ENCODE assay signal across 12 cellular contexts in the genomic region with DNA sequence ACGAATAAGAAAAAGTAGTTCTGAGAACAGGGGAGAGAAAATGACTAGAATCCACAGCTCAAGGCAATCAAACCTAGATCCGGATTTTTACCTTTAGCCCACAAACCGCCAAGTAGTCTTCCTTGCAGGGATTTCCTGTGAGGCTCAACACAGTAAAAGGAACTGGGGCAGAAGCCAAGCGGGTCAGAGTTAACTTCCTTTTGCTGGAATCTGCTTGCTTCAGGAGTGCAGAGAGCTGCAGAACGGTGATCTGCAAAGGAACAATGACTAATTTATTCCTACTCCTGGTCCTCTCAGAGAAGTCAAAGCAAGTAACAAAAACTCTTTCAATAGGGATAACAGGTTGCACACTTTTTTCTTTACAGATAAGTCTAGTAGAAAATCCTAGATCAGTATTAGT. TPM values are rescaled to one million over a fixed set of nuclear protein-coding genes. Genes with fewer than 3 reads are reported as not detected.
DNase-seq lines count a peak whose midpoint lies in the region; ATAC-seq lines count a peak whose summit lies in the region.
"Had no signal": no experiment of that assay in that cellular context is flagged by ENCODE, and none has a peak within 500 bp of the region (broad histone marks: within the 10 kb centered on the region; RNA-seq: fewer than 3 reads in every experiment).

No MANE protein-coding gene starts in this region.

- no peaks in the 10 kb centered on the region for H3K27me3 ChIP-seq in right cardiac atrium (ENCODE audit: control insufficient read depth, insufficient read depth)

- no peak overlapping the region for H3K4me3 Mint-ChIP-seq in activated CD4-positive, alpha-beta T cell treated with anti-CD3 and anti-CD28 coated beads, Interleukin-2, amount 10 ng/mL, durations not matched to agents 24 days and 14 days

- no peaks in the 10 kb centered on the region for H3K9me3 Mint-ChIP-seq in activated CD4-positive, alpha-beta T cell treated with anti-CD3 and anti-CD28 coated beads, Interleukin-2, amount 10 ng/mL, durations not matched to agents 24 days and 14 days

- no peaks in the 10 kb centered on the region for H3K4me1 ChIP-seq in right cardiac atrium (ENCODE audit: control insufficient read depth, insufficient read depth, low read length)
- H3K4me1 ChIP-seq: prostate gland had no signal

- H3K36me3 Mint-ChIP-seq in activated CD4-positive, alpha-beta T cell treated with anti-CD3 and anti-CD28 coated beads, Interleukin-2, amount 10 ng/mL, durations not matched to agents 24 days and 14 days (ENCODE audit: low read depth) = peaks cover 83% of the 10 kb centered on the region

- 47% methylated on average over 5 of the region's 5 CpGs for whole genome bisulfite sequencing in right cardiac atrium

- peak overlapping the region; percentile 40 for H3K27ac Mint-ChIP-seq in activated CD4-positive, alpha-beta T cell treated with anti-CD3 and anti-CD28 coated beads, Interleukin-2, amount 10 ng/mL, durations not matched to agents 24 days and 14 days

- ATAC-seq in right cardiac atrium (peak; percentile 81 to 94), GM19455 (IDR thresholded peaks at IDR 0.05; ENCODE audit: unreplicated experiment) (no peak), GM21717 (IDR thresholded peaks at IDR 0.05; ENCODE audit: unreplicated experiment) (no peak)

- H3K4me3 ChIP-seq in right cardiac atrium (ENCODE audit: low read length) = no peak overlapping the region
- H3K4me3 ChIP-seq: prostate gland had no signal

- DNase-seq in activated CD4-positive, alpha-beta T cell treated with anti-CD3 and anti-CD28 coated beads, Interleukin-2, amount 10 ng/mL, durations not matched to agents 24 days and 14 days = no peak
- no peak for DNase-seq in activated CD4-positive, alpha-beta T cell treated with anti-CD3 and anti-CD28 coated beads for 1 hour
- DNase-seq in right cardiac atrium (peak; percentile 68 to 75 (median 69)), superior temporal gyrus (ENCODE audit: extremely low spot score) (peak; percentile 18), NCI-H345 (lab: John Stamatoyannopoulos, UW) (no peak)
- DNase-seq: H7, NCI-H2107, SK-N-SH had no signal

- H3K4me1 Mint-ChIP-seq in activated CD4-positive, alpha-beta T cell treated with anti-CD3 and anti-CD28 coated beads, Interleukin-2, amount 10 ng/mL, durations not matched to agents 24 days and 14 days = peaks cover 8% of the 10 kb centered on the region

- no peaks in the 10 kb centered on the region for H3K9me3 ChIP-seq in right cardiac atrium (ENCODE audit: control insufficient read depth, low read length)
- H3K9me3 ChIP-seq: prostate gland, SK-N-SH had no signal

- H3K27me3 Mint-ChIP-seq in activated CD4-positive, alpha-beta T cell treated with anti-CD3 and anti-CD28 coated beads, Interleukin-2, amount 10 ng/mL, durations not matched to agents 24 days and 14 days = no peaks in the 10 kb centered on the region

- peak overlapping the region; percentile 51 for H3K27ac ChIP-seq in angular gyrus (ENCODE audit: low read depth, low read length)
- no peak overlapping the region for H3K27ac ChIP-seq in right cardiac atrium (ENCODE audit: low read length)
- H3K27ac ChIP-seq: prostate gland had no signal

- intact Hi-C loops in activated CD4-positive, alpha-beta T cell treated with anti-CD3 and anti-CD28 coated beads, Interleukin-2, amount 10 ng/mL, durations not matched to agents 24 days and 14 days (cut with micrococcal nuclease) = loop anchor here (5.0 kb wide), 1 partner anchor 34 kb away; no protein-coding TSS in a partner anchor
- intact Hi-C loops in right cardiac atrium (cut with DNase I) = loop anchor here in 1 of 4 donors (10.0 kb wide), 1 partner anchor 52 kb away; no protein-coding TSS in a partner anchor

RNA-seq across cellular contexts. Expression of gene UBR4, which starts 53.4 kb away (rescaled TPM):
- total RNA-seq in activated CD4-positive, alpha-beta T cell treated with anti-CD3 and anti-CD28 coated beads, Interleukin-2, amount 10 ng/mL, durations not matched to agents 24 days and 14 days = 145 and 162 TPM in 2 replicates
- 10 to 100 TPM; 48.9 to 70.3 (median 63.7) TPM for total RNA-seq in right cardiac atrium
- 64.5 TPM for polyA plus RNA-seq in right cardiac atrium

Comparison
In these comparisons a context has a peak if more than half of its experiments do, and no peak if none do; other contexts are left out.
1. DNase-seq: peak in right cardiac atrium (3 of 3) and superior temporal gyrus (single experiment); none in activated CD4-positive, alpha-beta T cell treated with anti-CD3 and anti-CD28 coated beads, Interleukin-2, amount 10 ng/mL, durations not matched to agents 24 days and 14 days (single experiment), activated CD4-positive, alpha-beta T cell treated with anti-CD3 and anti-CD28 coated beads for 1 hour (single experiment) and NCI-H345 (single experiment).
2. ATAC-seq: peak in right cardiac atrium (2 of 2); none in GM19455 (single experiment) and GM21717 (single experiment).